ENCODE assay signal across 8 cellular contexts in genomic region chr3:143885803-143886427, GRCh38. TPM values are rescaled to one million over a fixed set of nuclear protein-coding genes. Genes with fewer than 3 reads are reported as not detected.
DNase-seq lines count a peak whose midpoint lies in the region; ATAC-seq, FAIRE-seq and TF ChIP-seq lines count a peak whose summit lies in the region.

No MANE protein-coding gene starts in this region.

- H3K4me3 Mint-ChIP-seq in activated CD4-positive, alpha-beta T cell treated with anti-CD3 and anti-CD28 coated beads for 36 hours, result no peak overlapping the region

- H2AFZ ChIP-seq in OCI-LY3 (ENCODE audit: low read depth, low read length) (no peak overlapping the region), HepG2 (ENCODE audit: low read length) (no peak overlapping the region)

- H3K36me3 ChIP-seq in OCI-LY3 (replicated peaks; ENCODE audit: low read depth, low read length), result no peaks in the 10 kb centered on the region
- no peaks in the 10 kb centered on the region for H3K36me3 ChIP-seq in HepG2 (replicated peaks in 1 of 2; ENCODE audit: control insufficient read depth in 1 of 2, insufficient read depth in 2 of 2, low read length in 2 of 2)

- H3K27me3 ChIP-seq in OCI-LY3 (ENCODE audit: low read depth, low read length) (no peaks in the 10 kb centered on the region), HepG2 (ENCODE audit: control insufficient read depth in 1 of 2, insufficient read depth in 2 of 2, low read length in 2 of 2) (no peaks in the 10 kb centered on the region)

- H3K4me3 ChIP-seq in OCI-LY3 (ENCODE audit: low read length) (no peak overlapping the region), HepG2 (replicated peaks in 1 of 3; ENCODE audit: insufficient read depth in 1 of 3, low read depth in 2 of 3, low read length in 3 of 3) (no peak overlapping the region)

- H3K4me1 ChIP-seq in OCI-LY3 (ENCODE audit: low read length), result peaks cover 7% of the 10 kb centered on the region; the same call in 1 of the 2 replicates
- H3K4me1 ChIP-seq in HepG2 (ENCODE audit: insufficient read depth, low read length), result no peaks in the 10 kb centered on the region

- ATAC-seq in activated CD4-positive, alpha-beta T cell treated with anti-CD3 and anti-CD28 coated beads for 36 hours, result peak; percentile 68
- ATAC-seq in GM21367 (IDR thresholded peaks at IDR 0.05; ENCODE audit: unreplicated experiment) (peak; percentile 95), HG03469 (IDR thresholded peaks at IDR 0.05; ENCODE audit: unreplicated experiment) (peak; percentile 83), HepG2 (peak; percentile 93)

- TF ChIP-seq CTCF in OCI-LY3 (IDR thresholded peaks at IDR 0.05; ENCODE audit: low read depth, low read length), result peak; percentile 79
- peak; percentile 67 for TF ChIP-seq CTCF in HepG2 (CRISPR knock-in tag; IDR thresholded peaks at IDR 0.05)

- no peaks in the 10 kb centered on the region for H3K36me3 Mint-ChIP-seq in activated CD4-positive, alpha-beta T cell treated with anti-CD3 and anti-CD28 coated beads for 36 hours (ENCODE audit: low read depth)

- intact Hi-C loops in activated CD4-positive, alpha-beta T cell treated with anti-CD3 and anti-CD28 coated beads for 36 hours (cut with DNase I, micrococcal nuclease), result loop anchor here (1.0 to 5.0 kb wide), 2 partner anchors 65 to 66 kb away; no protein-coding TSS in a partner anchor
- intact Hi-C loops in HepG2 (cut with micrococcal nuclease; ENCODE audit: unreplicated experiment), result loop anchor here (1.0 kb wide), 1 partner anchor 65 kb away; no protein-coding TSS in a partner anchor

- H3K79me2 ChIP-seq in OCI-LY3 (ENCODE audit: low read length) (no peaks in the 10 kb centered on the region), HepG2 (ENCODE audit: insufficient read depth, low read length) (no peaks in the 10 kb centered on the region)

- TF ChIP-seq POLR2A in HepG2 (IDR thresholded peaks at IDR 0.05; ENCODE audit: insufficient read depth in 1 of 2, low read depth in 2 of 2, low read length in 2 of 2), result no peak

- H3K9ac ChIP-seq in OCI-LY3 (ENCODE audit: low read length) (no peak overlapping the region), HepG2 (ENCODE audit: insufficient read depth, low read depth, low read length) (no peak overlapping the region)

- H4K20me1 ChIP-seq in OCI-LY3 (ENCODE audit: insufficient read depth, low read length) (no peaks in the 10 kb centered on the region), HepG2 (ENCODE audit: insufficient read depth, low read length) (no peaks in the 10 kb centered on the region)

- no peak overlapping the region for H3K27ac Mint-ChIP-seq in activated CD4-positive, alpha-beta T cell treated with anti-CD3 and anti-CD28 coated beads for 36 hours

- TF ChIP-seq EP300 in HepG2 (IDR thresholded peaks at IDR 0.05; ENCODE audit: low read depth in 2 of 2, low read length in 2 of 2) (no peak), HepG2 (CRISPR knock-in tag; IDR thresholded peaks at IDR 0.05; ENCODE audit: borderline replicate concordance) (no peak)

- CTCF ChIA-PET in activated CD4-positive, alpha-beta T cell treated with anti-CD3 and anti-CD28 coated beads for 36 hours (lab: Charles Lee), result interaction anchor here (0.6 to 2.0 kb wide), 11 partner anchors 8 to 108 kb away, joined by 3 to 15 read pairs (median 4); partner anchors contain the start of gene DIPK2A
- CTCF ChIA-PET in HepG2 (lab: Yijun Ruan, JAX; ENCODE audit: low intra/inter-chr PET ratio, low total read pairs), result no interaction called here

- peak; percentile 25; the same call in 1 of the 2 replicates for TF ChIP-seq RAD21 in HepG2 (CRISPR knock-in tag; IDR thresholded peaks at IDR 0.05)

- 0% methylated on average over 1 of the region's 1 CpG for WGBS in HepG2 (ENCODE audit: low lambda C conversion rate)

- H3K9me3 ChIP-seq in OCI-LY3 (ENCODE audit: insufficient read depth, low read length) (no peaks in the 10 kb centered on the region), HepG2 (ENCODE audit: low read length) (no peaks in the 10 kb centered on the region)

- POLR2A ChIA-PET in activated CD4-positive, alpha-beta T cell treated with anti-CD3 and anti-CD28 coated beads for 36 hours (lab: Charles Lee), result interaction anchor here (0.7 kb wide), 1 partner anchor 91 kb away, joined by 3 read pairs; no protein-coding TSS in a partner anchor
- POLR2A ChIA-PET in HepG2 (lab: Yijun Ruan, JAX), result no interaction called here

- H3K9me3 Mint-ChIP-seq in activated CD4-positive, alpha-beta T cell treated with anti-CD3 and anti-CD28 coated beads for 36 hours (ENCODE audit: low read depth), result no peaks in the 10 kb centered on the region

- no peak overlapping the region for H3K4me2 ChIP-seq in OCI-LY3 (ENCODE audit: low read length)
- no peak overlapping the region for H3K4me2 ChIP-seq in HepG2 (ENCODE audit: low read depth, low read length)

- FAIRE-seq in HepG2 (lab: Jason Lieb, UNC) (peak; percentile 12), urothelium cell line (lab: Jason Lieb, UNC) (no peak)

- no TSS peak for BruUV-seq in HepG2 (replicated peaks; lab: Mats Ljungman, UMichigan)

- H3K27ac ChIP-seq in OCI-LY3 (ENCODE audit: low read length), result no peak overlapping the region
- no peak overlapping the region for H3K27ac ChIP-seq in HepG2 (ENCODE audit: extremely low read length, insufficient read depth, low read length)

- DNase-seq in activated CD4-positive, alpha-beta T cell treated with anti-CD3 and anti-CD28 coated beads for 36 hours, result peak; percentile 40
- no peak for DNase-seq in activated CD4-positive, alpha-beta T cell treated with anti-CD3 and anti-CD28 coated beads, Interleukin-2, amount 50 U/mL, for 4 hours
- DNase-seq in T47D (ENCODE audit: low read depth in 1 of 2, low spot score in 1 of 2) (peak; percentile 19 to 69), HepG2 (ENCODE audit: low spot score) (peak; percentile 41), urothelium cell line (ENCODE audit: low spot score) (peak; percentile 23)

- in situ Hi-C loops in T47D (cut with HindIII; ENCODE audit: low pct_unique_long_range_greater_than_20kb, low sequenced_read_pairs), result no loop called here
- in situ Hi-C loops in HepG2 (cut with HindIII; ENCODE audit: extremely low pct_ligation_motif_present, low pct_unique_long_range_greater_than_20kb), result loop anchor here (25.0 kb wide), 1 partner anchor 876 kb away; no protein-coding TSS in a partner anchor

- H3K4me1 Mint-ChIP-seq in activated CD4-positive, alpha-beta T cell treated with anti-CD3 and anti-CD28 coated beads for 36 hours, result no peaks in the 10 kb centered on the region

- no peaks in the 10 kb centered on the region for H3K27me3 Mint-ChIP-seq in activated CD4-positive, alpha-beta T cell treated with anti-CD3 and anti-CD28 coated beads for 36 hours

TF ChIP-seq in HepG2, 621 proteins besides CTCF, POLR2A, EP300 and RAD21:
- TF ChIP-seq STAG1 (CRISPR knock-in tag; IDR thresholded peaks at IDR 0.05) (peak; percentile 58), MAFK (conservative IDR thresholded peaks at IDR 0.05 in 1 of 2, IDR thresholded peaks at IDR 0.05 in 1 of 2; ENCODE audit: low read length in 2 of 2) (peak; percentile 28 to 45)
- TF ChIP-seq, protein P1, sequence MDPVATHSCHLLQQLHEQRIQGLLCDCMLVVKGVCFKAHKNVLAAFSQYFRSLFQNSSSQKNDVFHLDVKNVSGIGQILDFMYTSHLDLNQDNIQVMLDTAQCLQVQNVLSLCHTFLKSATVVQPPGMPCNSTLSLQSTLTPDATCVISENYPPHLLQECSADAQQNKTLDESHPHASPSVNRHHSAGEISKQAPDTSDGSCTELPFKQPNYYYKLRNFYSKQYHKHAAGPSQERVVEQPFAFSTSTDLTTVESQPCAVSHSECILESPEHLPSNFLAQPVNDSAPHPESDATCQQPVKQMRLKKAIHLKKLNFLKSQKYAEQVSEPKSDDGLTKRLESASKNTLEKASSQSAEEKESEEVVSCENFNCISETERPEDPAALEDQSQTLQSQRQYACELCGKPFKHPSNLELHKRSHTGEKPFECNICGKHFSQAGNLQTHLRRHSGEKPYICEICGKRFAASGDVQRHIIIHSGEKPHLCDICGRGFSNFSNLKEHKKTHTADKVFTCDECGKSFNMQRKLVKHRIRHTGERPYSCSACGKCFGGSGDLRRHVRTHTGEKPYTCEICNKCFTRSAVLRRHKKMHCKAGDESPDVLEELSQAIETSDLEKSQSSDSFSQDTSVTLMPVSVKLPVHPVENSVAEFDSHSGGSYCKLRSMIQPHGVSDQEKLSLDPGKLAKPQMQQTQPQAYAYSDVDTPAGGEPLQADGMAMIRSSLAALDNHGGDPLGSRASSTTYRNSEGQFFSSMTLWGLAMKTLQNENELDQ (CRISPR knock-in tag; IDR thresholded peaks at IDR 0.05; ENCODE audit: borderline replicate concordance), result no peak

RNA-seq across cellular contexts. Expression of gene SLC9A9, which starts 37.6 kb away (rescaled TPM):
- total RNA-seq in activated CD4-positive, alpha-beta T cell treated with anti-CD3 and anti-CD28 coated beads for 36 hours, result 1 to 10 TPM; 1.4 to 1.6 TPM
- not detected in 2 replicates for total RNA-seq in HepG2 (2016; rRNA removed; fragmentation: Illumina TruSeq; extraction: Trizol)
- not detected in 2 replicates for total RNA-seq in HepG2 (2016; cell fraction: cytosol; rRNA removed; fragmentation: Illumina TruSeq; extraction: Trizol; ENCODE audit: low read depth)
- not detected in 2 replicates for total RNA-seq in HepG2 (2016; cell fraction: insoluble cytoplasmic fraction; rRNA removed; fragmentation: Illumina TruSeq; extraction: Trizol)
- total RNA-seq in HepG2 (2016; cell fraction: membrane; rRNA removed; fragmentation: Illumina TruSeq; extraction: Trizol), result not detected in 2 replicates
- total RNA-seq in HepG2 (2016; cell fraction: nucleus; rRNA removed; fragmentation: Illumina TruSeq; extraction: Trizol), result not detected in 2 replicates
- polyA plus RNA-seq in HepG2 (2011; rRNA removed), result not detected in 2 replicates
- not detected in 2 replicates for polyA plus RNA-seq in HepG2 (2011; cell fraction: cytosol; rRNA removed)
- not detected in 2 replicates for polyA plus RNA-seq in HepG2 (2011; cell fraction: nucleus; rRNA removed)
- not detected in 2 replicates for polyA plus RNA-seq in HepG2 (2012)
- polyA plus RNA-seq in HepG2 (2016; cell fraction: cytosol; fragmentation: Illumina TruSeq; extraction: Trizol; ENCODE audit: low read depth), result not detected in 2 replicates
- not detected in 2 replicates for polyA plus RNA-seq in HepG2 (2016; cell fraction: insoluble cytoplasmic fraction; fragmentation: Illumina TruSeq; extraction: Trizol; ENCODE audit: low read depth)
- not detected in 2 replicates for polyA plus RNA-seq in HepG2 (2016; cell fraction: membrane; fragmentation: Illumina TruSeq; extraction: Trizol; ENCODE audit: low read depth)
- not detected in 2 replicates for polyA plus RNA-seq in HepG2 (2016; cell fraction: nucleus; fragmentation: Illumina TruSeq; extraction: Trizol; ENCODE audit: insufficient read depth, low read depth)
- not detected in 2 replicates for polyA minus RNA-seq in HepG2 (2011; rRNA and poly(A)+ RNA removed; ENCODE audit: low replicate concordance)
- polyA minus RNA-seq in HepG2 (2011; cell fraction: cytosol; rRNA and poly(A)+ RNA removed), result not detected in 2 replicates
- not detected in 2 replicates for polyA minus RNA-seq in HepG2 (2011; cell fraction: nucleus; rRNA and poly(A)+ RNA removed)

Comparison
In these comparisons a context has a peak if more than half of its experiments do, and no peak if none do; other contexts are left out.
1. DNase-seq: peak in activated CD4-positive, alpha-beta T cell treated with anti-CD3 and anti-CD28 coated beads for 36 hours (single experiment), T47D (2 of 2), HepG2 (single experiment) and urothelium cell line (single experiment); none in activated CD4-positive, alpha-beta T cell treated with anti-CD3 and anti-CD28 coated beads, Interleukin-2, amount 50 U/mL, for 4 hours (0 of 2).
2. Peak in every context shown above with its lines, with median percentiles within 50 percentile points of each other: ATAC-seq.